ENCODE assay signal across 8 cellular contexts in the genomic region with DNA sequence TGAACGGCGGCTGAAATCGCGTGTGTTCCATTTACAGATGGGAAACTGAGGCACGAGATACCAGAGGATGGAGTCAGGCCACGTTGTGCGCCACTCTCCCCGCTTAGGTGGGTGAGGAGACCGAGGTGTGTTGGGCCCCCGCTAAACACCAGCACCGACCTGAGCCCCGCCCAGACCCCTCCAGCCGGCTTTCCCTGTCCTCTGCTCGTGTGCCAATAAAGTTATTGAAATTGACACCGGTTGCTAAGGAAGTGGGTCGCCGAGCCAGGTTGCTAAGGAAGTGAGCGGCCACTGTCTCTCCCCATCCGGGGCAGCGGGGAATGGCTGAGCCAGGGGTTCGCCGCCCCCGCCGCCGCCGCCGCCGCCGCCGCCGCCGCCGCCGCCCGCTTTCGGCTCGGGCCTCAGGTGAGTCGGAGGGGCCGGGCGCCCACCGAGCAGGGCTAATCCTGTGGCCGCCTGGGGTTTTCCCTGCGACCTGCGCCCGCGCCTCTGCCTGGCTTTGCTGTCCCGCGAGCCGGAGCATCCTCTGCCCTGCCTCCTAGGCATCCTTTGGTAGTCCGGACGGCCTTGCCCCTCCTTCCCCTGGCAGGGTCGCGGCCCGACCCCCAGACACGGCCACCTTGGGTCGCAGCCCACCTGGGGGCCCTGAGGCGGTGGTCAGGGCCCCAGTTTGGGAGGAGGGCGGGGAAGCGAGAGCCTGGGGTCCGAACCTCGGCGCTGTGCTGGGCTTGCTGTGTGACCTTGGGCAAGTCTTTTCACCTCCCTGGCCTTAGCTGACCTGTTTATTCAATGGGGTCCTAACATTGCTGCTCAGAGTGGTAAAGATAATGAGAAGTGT. TPM values are rescaled to one million over a fixed set of nuclear protein-coding genes. Genes with fewer than 3 reads are reported as not detected.
DNase-seq lines count a peak whose midpoint lies in the region; ATAC-seq and TF ChIP-seq lines count a peak whose summit lies in the region.

Gene KIF3B, plus strand, starts transcription at position 291 of the 838 bp plus-strand sequence. CDS start 32,127 bp downstream, outside the sequence.

- peaks cover 0 to 23% of the 10 kb centered on the region in 2 donors for H3K4me1 ChIP-seq in right atrium auricular region
- peaks cover 4% of the 10 kb centered on the region for H3K4me1 ChIP-seq in prostate gland (replicated peaks)
- peaks cover 12% of the 10 kb centered on the region for H3K4me1 ChIP-seq in upper lobe of right lung

- H3K27me3 ChIP-seq in right atrium auricular region (no peaks in the 10 kb centered on the region), prostate gland (replicated peaks; ENCODE audit: insufficient read depth) (no peaks in the 10 kb centered on the region), upper lobe of right lung (no peaks in the 10 kb centered on the region)

- no peaks in the 10 kb centered on the region for H3K36me3 ChIP-seq in right atrium auricular region
- H3K36me3 ChIP-seq in prostate gland: no peaks in the 10 kb centered on the region
- no peaks in the 10 kb centered on the region for H3K36me3 ChIP-seq in upper lobe of right lung

- WGBS in prostate gland: 2% methylated on average over 50 of the region's 62 CpGs

- in situ Hi-C loops in GM13976 (cut with MboI; ENCODE audit: low sequenced_read_pairs, unreplicated experiment): no loop called here

- peak; percentile 97 for DNase-seq in GM13976 (ENCODE audit: low spot score)
- DNase-seq in NCI-H187 (lab: John Stamatoyannopoulos, UW): peak; percentile 9 to 76
- peak; percentile 90 for DNase-seq in right atrium auricular region (ENCODE audit: low spot score)
- peak; percentile 84 for DNase-seq in prostate gland (ENCODE audit: low spot score)
- peak; percentile 92 for DNase-seq in upper lobe of right lung

- H3K9me3 ChIP-seq in right atrium auricular region: no peaks in the 10 kb centered on the region
- no peaks in the 10 kb centered on the region for H3K9me3 ChIP-seq in prostate gland
- no peaks in the 10 kb centered on the region for H3K9me3 ChIP-seq in upper lobe of right lung

- TF ChIP-seq CTCF in GM13976 (IDR thresholded peaks at IDR 0.05; ENCODE audit: borderline replicate concordance, control extremely low read depth, extremely low read depth, insufficient read depth, missing control alignments) (no peak), right atrium auricular region (IDR thresholded peaks at IDR 0.05) (no peak), prostate gland (IDR thresholded peaks at IDR 0.05) (no peak), upper lobe of right lung (IDR thresholded peaks at IDR 0.05) (no peak)

- intact Hi-C loops in T-helper 2 cell treated with Interferon-gamma antibody and Interleukin-4, amounts not matched to agents 100 ng/mL and 5 ng/mL, for 36 hours (cut with micrococcal nuclease): loop anchor here (1.0 kb wide), 1 partner anchor 70 kb away; the partner anchor contains the start of genes PLAGL2 and POFUT1
- intact Hi-C loops in prostate gland (cut with DNase I) (no loop called here), upper lobe of right lung (cut with DNase I) (no loop called here)

- peak; percentile 38 for TF ChIP-seq POLR2A in prostate gland (IDR thresholded peaks at IDR 0.05)

- H3K27ac ChIP-seq in angular gyrus (ENCODE audit: low read depth, low read length) (peak within 1 kb of the TSS; percentile 44), right atrium auricular region (peak within 1 kb of the TSS; percentile 76 to 83), prostate gland (peak within 1 kb of the TSS; percentile 61 to 68), upper lobe of right lung (peak within 1 kb of the TSS; percentile 79)

- peak; percentile 56 for ATAC-seq in HG02884 (IDR thresholded peaks at IDR 0.05; ENCODE audit: unreplicated experiment)
- peak; percentile 97 for ATAC-seq in upper lobe of right lung

- peak within 1 kb of the TSS; percentile 88 to 97 for H3K4me3 ChIP-seq in right atrium auricular region
- peak within 1 kb of the TSS; percentile 81 to 94 for H3K4me3 ChIP-seq in prostate gland
- H3K4me3 ChIP-seq in upper lobe of right lung: peak within 1 kb of the TSS; percentile 96

RNA-seq across cellular contexts. Expression of gene KIF3B, which starts in this region (rescaled TPM):
- total RNA-seq in T-helper 2 cell treated with Interferon-gamma antibody and Interleukin-4, amounts not matched to agents 100 ng/mL and 5 ng/mL, for 36 hours: 16.8 and 16.9 TPM in 2 replicates
- 10 to 100 TPM; 10.7 to 16.4 TPM for total RNA-seq in right atrium auricular region
- 10 to 100 TPM; 22.6 to 23.5 TPM for total RNA-seq in prostate gland
- total RNA-seq in upper lobe of right lung: 29.0 TPM

Comparison
In these comparisons a context has a peak if more than half of its experiments do, and no peak if none do; other contexts are left out.
1. Peak in every context shown above with its lines: DNase-seq, ATAC-seq, H3K4me3 ChIP-seq and H3K27ac ChIP-seq.
2. DNase-seq: peak in every context shown above with its lines; median percentile 97 in GM13976; 92 in upper lobe of right lung; 90 in right atrium auricular region; 84 in prostate gland; 42 in NCI-H187.